ENCODE assay signal across 11 cellular contexts in genomic region chr19:13069415-13070369, GRCh38. TPM values are rescaled to one million over a fixed set of nuclear protein-coding genes. Genes with fewer than 3 reads are reported as not detected.
DNase-seq lines count a peak whose midpoint lies in the region; TF ChIP-seq lines count a peak whose summit lies in the region.
"Had no signal": no experiment of that assay in that cellular context is flagged by ENCODE, and none has a peak within 500 bp of the region (broad histone marks: within the 10 kb centered on the region; RNA-seq: fewer than 3 reads in every experiment).

No MANE protein-coding gene starts in this region.

- no peak overlapping the region for H3K27ac ChIP-seq in brain microvascular endothelial cell
- H3K27ac ChIP-seq in muscle layer of colon (ENCODE audit: low read depth, low read length) = peak overlapping the region; percentile 46
- peak overlapping the region; percentile 53 to 98 for H3K27ac ChIP-seq in uterus

- H3K9me3 ChIP-seq in muscle layer of colon (ENCODE audit: low read length) (no peaks in the 10 kb centered on the region), uterus (no peaks in the 10 kb centered on the region), BE2C (no peaks in the 10 kb centered on the region)

- POLR2A ChIA-PET in activated CD4-positive, alpha-beta T cell treated with anti-CD3 and anti-CD28 coated beads, Interleukin-2, amount 10 ng/mL, durations not matched to agents 7 days and 5 days (lab: Charles Lee) = no interaction called here

- H3K9me3 Mint-ChIP-seq in activated CD4-positive, alpha-beta T cell treated with anti-CD3 and anti-CD28 coated beads, Interleukin-2, amount 10 ng/mL, durations not matched to agents 7 days and 5 days = no peaks in the 10 kb centered on the region
- H3K9me3 Mint-ChIP-seq: activated naive CD8-positive, alpha-beta T cell treated with anti-CD3 and anti-CD28 coated beads for 36 hours had no signal

- H3K36me3 ChIP-seq in brain microvascular endothelial cell (replicated peaks) = peaks cover 3% of the 10 kb centered on the region
- peaks cover 17% of the 10 kb centered on the region for H3K36me3 ChIP-seq in muscle layer of colon (ENCODE audit: insufficient read depth, low read length)
- H3K36me3 ChIP-seq in uterus = no peaks in the 10 kb centered on the region
- peaks cover 3% of the 10 kb centered on the region; the same call in 1 of the 2 replicates for H3K36me3 ChIP-seq in BE2C

- peak overlapping the region; percentile 38 for H3K27ac Mint-ChIP-seq in activated CD4-positive, alpha-beta T cell treated with anti-CD3 and anti-CD28 coated beads, Interleukin-2, amount 10 ng/mL, durations not matched to agents 7 days and 5 days
- H3K27ac Mint-ChIP-seq: activated naive CD8-positive, alpha-beta T cell treated with anti-CD3 and anti-CD28 coated beads for 36 hours had no signal

- H3K4me3 Mint-ChIP-seq in activated CD4-positive, alpha-beta T cell treated with anti-CD3 and anti-CD28 coated beads, Interleukin-2, amount 10 ng/mL, durations not matched to agents 7 days and 5 days = no peak overlapping the region
- H3K4me3 Mint-ChIP-seq: activated naive CD8-positive, alpha-beta T cell treated with anti-CD3 and anti-CD28 coated beads for 36 hours had no signal

- peaks cover 85% of the 10 kb centered on the region for H3K4me1 ChIP-seq in muscle layer of colon (ENCODE audit: insufficient read depth, low read length)
- peaks cover 31 to 35% of the 10 kb centered on the region in 2 donors for H3K4me1 ChIP-seq in uterus
- H3K4me1 ChIP-seq in BE2C = peaks cover 5% of the 10 kb centered on the region; the same call in 1 of the 2 replicates

- no peaks in the 10 kb centered on the region for H3K27me3 Mint-ChIP-seq in activated CD4-positive, alpha-beta T cell treated with anti-CD3 and anti-CD28 coated beads, Interleukin-2, amount 10 ng/mL, durations not matched to agents 7 days and 5 days
- H3K27me3 Mint-ChIP-seq: activated naive CD8-positive, alpha-beta T cell treated with anti-CD3 and anti-CD28 coated beads for 36 hours had no signal

- DNase-seq in activated CD4-positive, alpha-beta T cell treated with anti-CD3 and anti-CD28 coated beads, Interleukin-2, amount 10 ng/mL, durations not matched to agents 7 days and 5 days = no peak
- no peak for DNase-seq in activated CD4-positive, alpha-beta T cell treated with anti-CD3 and anti-CD28 coated beads for 48 hours
- no peak for DNase-seq in brain microvascular endothelial cell
- no peak for DNase-seq in uterus
- no peak for DNase-seq in BE2C
- no peak for DNase-seq in 8988T
- DNase-seq in cerebellar nuclear complex (lab: John Stamatoyannopoulos, UW) = no peak
- DNase-seq: activated naive CD8-positive, alpha-beta T cell treated with anti-CD3 and anti-CD28 coated beads for 36 hours; NCI-H1048 had no signal

- TF ChIP-seq CTCF in brain microvascular endothelial cell (IDR thresholded peaks at IDR 0.05; ENCODE audit: low read depth, low read length, missing control alignments) (peak; percentile 30), uterus (IDR thresholded peaks at IDR 0.05) (no peak), BE2C (IDR thresholded peaks at IDR 0.05; ENCODE audit: low read depth, low read length) (no peak)

- in situ Hi-C loops in brain microvascular endothelial cell (cut with HindIII; ENCODE audit: low pct_ligation_motif_present, low sequenced_read_pairs) = no loop called here

- TF ChIP-seq POLR2A in uterus (IDR thresholded peaks at IDR 0.05) = no peak

- peak overlapping the region; percentile 27 for H3K9ac ChIP-seq in muscle layer of colon (ENCODE audit: low read length)

- H3K4me3 ChIP-seq in brain microvascular endothelial cell (ENCODE audit: low read depth, low read length) (no peak overlapping the region), muscle layer of colon (ENCODE audit: low read depth in 1 of 2, low read length in 2 of 2) (no peak overlapping the region), uterus (peak overlapping the region in 1 of 2 donors; percentile 3), BE2C (ENCODE audit: low read depth, low read length) (no peak overlapping the region)
- H3K4me3 ChIP-seq: smooth muscle cell had no signal

- intact Hi-C loops in uterus (cut with DNase I; ENCODE audit: low total_unique reads) = no loop called here

- no peaks in the 10 kb centered on the region for H3K27me3 ChIP-seq in brain microvascular endothelial cell (replicated peaks)
- H3K27me3 ChIP-seq in muscle layer of colon (ENCODE audit: control insufficient read depth in 1 of 2, insufficient read depth in 2 of 2, low read length in 2 of 2) = no peaks in the 10 kb centered on the region
- no peaks in the 10 kb centered on the region for H3K27me3 ChIP-seq in uterus
- H3K27me3 ChIP-seq in BE2C = no peaks in the 10 kb centered on the region

- CTCF ChIA-PET in activated CD4-positive, alpha-beta T cell treated with anti-CD3 and anti-CD28 coated beads, Interleukin-2, amount 10 ng/mL, durations not matched to agents 7 days and 5 days (lab: Charles Lee) = interaction anchor here (0.8 to 2.1 kb wide), 7 partner anchors 8 to 104 kb away, joined by 3 to 11 read pairs (median 6); no protein-coding TSS in a partner anchor

- H3K36me3 Mint-ChIP-seq in activated CD4-positive, alpha-beta T cell treated with anti-CD3 and anti-CD28 coated beads, Interleukin-2, amount 10 ng/mL, durations not matched to agents 7 days and 5 days (ENCODE audit: low read depth) = no peaks in the 10 kb centered on the region
- H3K36me3 Mint-ChIP-seq: activated naive CD8-positive, alpha-beta T cell treated with anti-CD3 and anti-CD28 coated beads for 36 hours had no signal

- H3K4me1 Mint-ChIP-seq in activated CD4-positive, alpha-beta T cell treated with anti-CD3 and anti-CD28 coated beads, Interleukin-2, amount 10 ng/mL, durations not matched to agents 7 days and 5 days = no peaks in the 10 kb centered on the region
- H3K4me1 Mint-ChIP-seq: activated naive CD8-positive, alpha-beta T cell treated with anti-CD3 and anti-CD28 coated beads for 36 hours had no signal

RNA-seq across cellular contexts. Expression of gene LYL1, which starts 33.0 kb away (rescaled TPM):
- 1 to 10 TPM; 2.3 to 2.5 TPM for total RNA-seq in activated CD4-positive, alpha-beta T cell treated with anti-CD3 and anti-CD28 coated beads, Interleukin-2, amount 10 ng/mL, durations not matched to agents 7 days and 5 days
- 10 to 100 TPM in 3 of 4 donors, 1 to 10 TPM in 1; 2.6 to 15.5 (median 11.1) TPM for total RNA-seq in uterus
- 75.7 TPM for polyA plus RNA-seq in BE2C (2012; ENCODE audit: insufficient read depth, insufficient read length, low read depth)

RNA-seq across cellular contexts. Expression of gene TRMT1, which starts 46.8 kb away (rescaled TPM):
- total RNA-seq in activated CD4-positive, alpha-beta T cell treated with anti-CD3 and anti-CD28 coated beads, Interleukin-2, amount 10 ng/mL, durations not matched to agents 7 days and 5 days = 10 to 100 TPM; 44.7 to 58.3 TPM
- total RNA-seq in uterus = 10 to 100 TPM; 23.2 to 99.4 (median 33.6) TPM
- 98.5 TPM for polyA plus RNA-seq in BE2C (2012; ENCODE audit: insufficient read depth, insufficient read length, low read depth)

RNA-seq across cellular contexts. Expression of gene NACC1, which starts 48.4 kb away (rescaled TPM):
- total RNA-seq in activated CD4-positive, alpha-beta T cell treated with anti-CD3 and anti-CD28 coated beads, Interleukin-2, amount 10 ng/mL, durations not matched to agents 7 days and 5 days = 10 to 100 TPM; 57.8 to 63.8 TPM
- 10 to 100 TPM; 13.4 to 28.1 (median 15.8) TPM for total RNA-seq in uterus
- polyA plus RNA-seq in BE2C (2012; ENCODE audit: insufficient read depth, insufficient read length, low read depth) = 97.8 TPM
